ENCODE assay signal across 31 cellular contexts in the genomic region with DNA sequence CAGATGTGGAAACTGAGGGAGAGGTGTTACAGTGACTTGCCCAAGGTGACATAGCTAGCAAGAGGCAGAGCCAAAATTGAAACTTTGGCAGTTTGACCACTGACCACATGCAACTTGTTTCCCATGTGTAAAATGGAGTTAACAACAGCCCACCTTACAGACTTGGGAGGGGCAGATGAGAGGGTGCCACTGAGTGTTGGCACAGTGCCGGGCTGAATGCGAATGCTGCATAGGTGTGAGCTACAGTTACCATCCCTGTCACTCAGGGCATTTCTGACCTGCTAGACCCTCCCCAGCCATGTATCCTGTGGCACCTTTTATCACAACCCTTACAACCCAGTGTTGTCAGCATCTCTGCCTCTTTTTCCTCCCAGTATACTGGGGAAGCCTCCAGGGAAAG. TPM values are rescaled to one million over a fixed set of nuclear protein-coding genes. Genes with fewer than 3 reads are reported as not detected.
"Had no signal": no experiment of that assay in that cellular context is flagged by ENCODE, and none has a peak within 500 bp of the region (broad histone marks: within the 10 kb centered on the region; RNA-seq: fewer than 3 reads in every experiment).

No MANE protein-coding gene starts in this region.

- ATAC-seq: naive thymus-derived CD8-positive, alpha-beta T cell; pancreas; psoas muscle; right cardiac atrium; right lobe of liver; stimulated activated effector memory CD8-positive, alpha-beta T cell treated with anti-CD3 and anti-CD28 coated beads, Interleukin-12 subunit alpha, Interleukin-12 subunit beta, amount 100 ng/mL, for 72 hours; stimulated activated naive B cell treated with anti-CD40 and anti-IgM and Interleukin-4, amounts not matched to agents 10 μg/mL and 1 μg/mL and 100 μg/mL, for 72 hours had no signal

- H3K27ac Mint-ChIP-seq: nephron progenitor cell; stimulated activated effector memory CD8-positive, alpha-beta T cell treated with anti-CD3 and anti-CD28 coated beads, Interleukin-12 subunit alpha, Interleukin-12 subunit beta, amount 100 ng/mL, for 72 hours; stimulated activated naive B cell treated with anti-CD40 and anti-IgM and Interleukin-4, amounts not matched to agents 10 μg/mL and 1 μg/mL and 100 μg/mL, for 72 hours; stimulated activated naive CD8-positive, alpha-beta T cell treated with anti-CD3 and anti-CD28 coated beads, Interleukin-15, Interleukin-2, amounts not matched to agents 100 ng/mL and 50 ng/mL, for 24 hours had no signal

- H3K9me3 Mint-ChIP-seq: nephron progenitor cell; neural crest cell; stimulated activated effector memory CD8-positive, alpha-beta T cell treated with anti-CD3 and anti-CD28 coated beads, Interleukin-12 subunit alpha, Interleukin-12 subunit beta, amount 100 ng/mL, for 72 hours; stimulated activated naive CD8-positive, alpha-beta T cell treated with anti-CD3 and anti-CD28 coated beads, Interleukin-15, Interleukin-2, amounts not matched to agents 100 ng/mL and 50 ng/mL, for 24 hours had no signal

- H3K27me3 ChIP-seq: neutrophil, pancreas, right lobe of liver, sigmoid colon, stomach, thyroid gland, tibial nerve, upper lobe of left lung, vagina had no signal

- H3K4me1 ChIP-seq: pancreas, right lobe of liver, sigmoid colon, stomach, thyroid gland, tibial nerve, upper lobe of left lung had no signal

- H3K4me3 Mint-ChIP-seq: naive thymus-derived CD8-positive, alpha-beta T cell; nephron progenitor cell; neural crest cell; stimulated activated effector memory CD8-positive, alpha-beta T cell treated with anti-CD3 and anti-CD28 coated beads, Interleukin-12 subunit alpha, Interleukin-12 subunit beta, amount 100 ng/mL, for 72 hours; stimulated activated naive B cell treated with anti-CD40 and anti-IgM and Interleukin-4, amounts not matched to agents 10 μg/mL and 1 μg/mL and 100 μg/mL, for 72 hours; stimulated activated naive CD8-positive, alpha-beta T cell treated with anti-CD3 and anti-CD28 coated beads, Interleukin-15, Interleukin-2, amounts not matched to agents 100 ng/mL and 50 ng/mL, for 24 hours had no signal

- H3K9me3 ChIP-seq: pancreas, psoas muscle, right lobe of liver, sigmoid colon, stomach, thoracic aorta, thyroid gland, upper lobe of left lung, vagina had no signal

- H3K27ac ChIP-seq: neutrophil, pancreas, right lobe of liver, sigmoid colon, stomach, thoracic aorta, thyroid gland, tibial nerve, upper lobe of left lung, vagina had no signal

- DNase-seq: naive thymus-derived CD8-positive, alpha-beta T cell; nephron progenitor cell; nucleus accumbens; pancreas; psoas muscle; right cardiac atrium; right lobe of liver; sigmoid colon; small intestine; stimulated activated CD4-positive, alpha-beta T cell treated with anti-CD3 and anti-CD28 coated beads, Interleukin-15, amount 100 ng/mL, for 24 hours; stimulated activated CD4-positive, alpha-beta T cell treated with anti-CD3 and anti-CD28 coated beads, Interleukin-2, amount 100 ng/mL, for 24 hours; stimulated activated CD4-positive, alpha-beta T cell treated with anti-CD3 and anti-CD28 coated beads, Interleukin-2, amount 100 ng/mL, for 48 hours; stimulated activated CD4-positive, alpha-beta T cell treated with anti-CD3 and anti-CD28 coated beads, Interleukin-4, amount 100 ng/mL, for 24 hours; stimulated activated naive B cell treated with anti-CD40 and anti-IgM and Interleukin-4, amounts not matched to agents 10 μg/mL and 1 μg/mL and 100 μg/mL, for 72 hours; stimulated activated naive CD4-positive, alpha-beta T cell treated with Interleukin-2 at 50 U/mL for 16 hours; stomach; thyroid gland; trophoblast cell; upper lobe of left lung had no signal

- H3K4me3 ChIP-seq: pancreas, psoas muscle, right lobe of liver, sigmoid colon, stomach, thoracic aorta, thyroid gland, tibial nerve, upper lobe of left lung, vagina had no signal

- H3K27me3 Mint-ChIP-seq: naive thymus-derived CD8-positive, alpha-beta T cell; stimulated activated naive B cell treated with anti-CD40 and anti-IgM and Interleukin-4, amounts not matched to agents 10 μg/mL and 1 μg/mL and 100 μg/mL, for 72 hours; stimulated activated naive CD8-positive, alpha-beta T cell treated with anti-CD3 and anti-CD28 coated beads, Interleukin-15, Interleukin-2, amounts not matched to agents 100 ng/mL and 50 ng/mL, for 24 hours had no signal

- H3K4me1 Mint-ChIP-seq: nephron progenitor cell, neural crest cell had no signal

RNA-seq across cellular contexts. Expression of gene MARCHF4, which starts 50.8 kb away (rescaled TPM):
- total RNA-seq: naive thymus-derived CD8-positive, alpha-beta T cell; omental fat pad; posterior vena cava; psoas muscle; right lobe of liver; skeletal muscle tissue; subcutaneous adipose tissue; tibial nerve; ureter; vagina had no signal
- polyA plus RNA-seq: naive thymus-derived CD8-positive, alpha-beta T cell; right cardiac atrium had no signal
